In genomic region chr2:207719008-207719407, GRCh38 we compare ENCODE assay signal across 1 cellular context.
TF ChIP-seq lines count a peak whose summit lies in the region.

No MANE protein-coding gene starts in this region.

TF ChIP-seq in HepG2, 621 proteins besides CTCF, POLR2A, EP300 and RAD21:
- TF ChIP-seq MAFK (conservative IDR thresholded peaks at IDR 0.05 in 1 of 2, IDR thresholded peaks at IDR 0.05 in 1 of 2; ENCODE audit: low read length in 2 of 2) (peak in 1 of 2 experiments; percentile 68; a peak in 3 of 4 replicates), CHD2 (IDR thresholded peaks at IDR 0.05; ENCODE audit: low read depth, low read length) (no peak), ZSCAN9 (CRISPR knock-in tag; IDR thresholded peaks at IDR 0.05; ENCODE audit: borderline replicate concordance) (no peak), MYC (CRISPR knock-in tag; IDR thresholded peaks at IDR 0.05; ENCODE audit: borderline replicate concordance) (no peak), ZNF543 (CRISPR knock-in tag; IDR thresholded peaks at IDR 0.05) (no peak), SIN3B (IDR thresholded peaks at IDR 0.05; ENCODE audit: low read length) (no peak), MAFF (IDR thresholded peaks at IDR 0.05; ENCODE audit: low read depth, low read length) (peak; percentile 57), ZNF790 (CRISPR knock-in tag; IDR thresholded peaks at IDR 0.05; ENCODE audit: borderline replicate concordance) (no peak)
